ENCODE assay signal across 8 cellular contexts in genomic region chr14:95157195-95157986, GRCh38. TPM values are rescaled to one million over a fixed set of nuclear protein-coding genes. Genes with fewer than 3 reads are reported as not detected.
DNase-seq lines count a peak whose midpoint lies in the region; ATAC-seq and TF ChIP-seq lines count a peak whose summit lies in the region.

Gene DICER1, minus strand, starts transcription at chr14:95157529. Its CDS starts 24,071 bp downstream, at chr14:95133458.

- H3K4me3 ChIP-seq in NB4 (ENCODE audit: low read depth, low read length) (peak within 1 kb of the TSS; percentile 80), SK-N-MC (peak within 1 kb of the TSS; percentile 96), gastroesophageal sphincter (peak within 1 kb of the TSS; percentile 62 to 91)

- no CpG with 5 or more reads among the region's 93 CpGs for WGBS in gastroesophageal sphincter (ENCODE audit: low coverage in 1 of 2), 2 donors

- H3K27ac ChIP-seq in SK-N-MC (peak within 1 kb of the TSS; percentile 87), gastroesophageal sphincter (peak within 1 kb of the TSS; percentile 80 to 97 (median 92))

- no peaks in the 10 kb centered on the region for H3K36me3 Mint-ChIP-seq in HFFc6 (ENCODE audit: low read depth)
- H3K36me3 Mint-ChIP-seq in activated naive CD4-positive, alpha-beta T cell treated with anti-CD3 and anti-CD28 coated beads, Interleukin-2, amount 10 ng/mL, durations not matched to agents 7 days and 5 days, result peaks cover 10% of the 10 kb centered on the region

- no peaks in the 10 kb centered on the region for H3K9me3 ChIP-seq in SK-N-MC (ENCODE audit: low read depth, low read length)
- H3K9me3 ChIP-seq in gastroesophageal sphincter, result no peaks in the 10 kb centered on the region

- TF ChIP-seq POLR2A in NB4 (IDR thresholded peaks at IDR 0.05; ENCODE audit: extremely low read depth, insufficient read length) (peak; percentile 56), gastroesophageal sphincter (IDR thresholded peaks at IDR 0.05) (peak; percentile 34 to 67)

- ATAC-seq in gastroesophageal sphincter, result peak; percentile 94

- CTCF ChIA-PET in activated naive CD4-positive, alpha-beta T cell treated with anti-CD3 and anti-CD28 coated beads, Interleukin-2, amount 10 ng/mL, durations not matched to agents 7 days and 5 days (lab: Charles Lee), result interaction anchor here (0.7 kb wide), 1 partner anchor 77 kb away, joined by 3 read pairs; no protein-coding TSS in a partner anchor

- DNase-seq in GM04504 (ENCODE audit: low read depth) (peak; percentile 85), HFFc6 (peak; percentile 87), NB4 (ENCODE audit: low read depth) (peak; percentile 92), SK-N-MC (ENCODE audit: low read depth, low spot score) (peak; percentile 42), nucleus accumbens (lab: John Stamatoyannopoulos, UW) (peak; percentile 36 to 99 (median 96)), superior temporal gyrus (ENCODE audit: extremely low spot score) (peak; percentile 96)
- DNase-seq in activated naive CD4-positive, alpha-beta T cell treated with anti-CD3 and anti-CD28 coated beads, Interleukin-2, amount 10 ng/mL, durations not matched to agents 7 days and 5 days, result peak; percentile 95

- peak within 1 kb of the TSS; percentile 98 for H3K27ac Mint-ChIP-seq in HFFc6
- H3K27ac Mint-ChIP-seq in activated naive CD4-positive, alpha-beta T cell treated with anti-CD3 and anti-CD28 coated beads, Interleukin-2, amount 10 ng/mL, durations not matched to agents 7 days and 5 days, result peak within 1 kb of the TSS; percentile 99

- peak within 1 kb of the TSS; percentile 94 for H3K4me3 Mint-ChIP-seq in HFFc6
- H3K4me3 Mint-ChIP-seq in activated naive CD4-positive, alpha-beta T cell treated with anti-CD3 and anti-CD28 coated beads, Interleukin-2, amount 10 ng/mL, durations not matched to agents 7 days and 5 days, result peak within 1 kb of the TSS; percentile 94

- peaks cover 41% of the 10 kb centered on the region for H3K4me1 Mint-ChIP-seq in HFFc6 (ENCODE audit: low read depth)
- H3K4me1 Mint-ChIP-seq in activated naive CD4-positive, alpha-beta T cell treated with anti-CD3 and anti-CD28 coated beads, Interleukin-2, amount 10 ng/mL, durations not matched to agents 7 days and 5 days, result peaks cover 44% of the 10 kb centered on the region

- H3K9me3 Mint-ChIP-seq in HFFc6, result no peaks in the 10 kb centered on the region
- H3K9me3 Mint-ChIP-seq in activated naive CD4-positive, alpha-beta T cell treated with anti-CD3 and anti-CD28 coated beads, Interleukin-2, amount 10 ng/mL, durations not matched to agents 7 days and 5 days, result no peaks in the 10 kb centered on the region

- peaks cover 5 to 51% (median 11%) of the 10 kb centered on the region in 3 donors for H3K4me1 ChIP-seq in gastroesophageal sphincter

- H3K36me3 ChIP-seq in SK-N-MC (ENCODE audit: insufficient read depth, low read length) (0 out of 2 replicates have a peak, but pooled peaks cover 9% of the 10 kb centered on the region), gastroesophageal sphincter (no peaks in the 10 kb centered on the region)

- H3K27me3 ChIP-seq in gastroesophageal sphincter, result no peaks in the 10 kb centered on the region

- peak within 1 kb of the TSS; percentile 91 for H3K9ac ChIP-seq in SK-N-MC (ENCODE audit: insufficient read length)

- TF ChIP-seq CTCF in HFFc6 (IDR thresholded peaks at IDR 0.05) (no peak), NB4 (IDR thresholded peaks at IDR 0.05; ENCODE audit: low read depth, low read length) (no peak), gastroesophageal sphincter (IDR thresholded peaks at IDR 0.05) (peak in 2 of 4 experiments; percentile 2 to 4)

- TF ChIP-seq EP300 in gastroesophageal sphincter (IDR thresholded peaks at IDR 0.05), result no peak

- peaks cover 2% of the 10 kb centered on the region; the same call in 1 of the 2 replicates for H3K27me3 Mint-ChIP-seq in HFFc6 (ENCODE audit: insufficient read depth)
- peaks cover 4% of the 10 kb centered on the region for H3K27me3 Mint-ChIP-seq in activated naive CD4-positive, alpha-beta T cell treated with anti-CD3 and anti-CD28 coated beads, Interleukin-2, amount 10 ng/mL, durations not matched to agents 7 days and 5 days

RNA-seq across cellular contexts. Expression of gene DICER1, which starts in this region (rescaled TPM):
- 10 to 100 TPM; 34.0 to 40.0 (median 37.6) TPM for total RNA-seq in HFFc6 (2021; fragmentation: NEBNext Ultra II Directional; extraction: Animal tissue kit (Norgen Biotek cat#: 25700))
- 10 to 100 TPM; 57.5 to 74.9 (median 68.6) TPM for total RNA-seq in gastroesophageal sphincter

Comparison
In these comparisons a context has a peak if more than half of its experiments do, and no peak if none do; other contexts are left out.
1. Peak in every context shown above with its lines: DNase-seq, ATAC-seq, H3K4me3 ChIP-seq and H3K27ac ChIP-seq.
2. DNase-seq: peak in every context shown above with its lines; median percentile 96 in superior temporal gyrus; 96 in nucleus accumbens; 95 in activated naive CD4-positive, alpha-beta T cell treated with anti-CD3 and anti-CD28 coated beads, Interleukin-2, amount 10 ng/mL, durations not matched to agents 7 days and 5 days; 92 in NB4; 87 in HFFc6; 85 in GM04504; 42 in SK-N-MC.